Comparison of ENCODE assay signal across 9 cellular contexts in genomic region chr10:15715619-15716227, GRCh38. TPM values are rescaled to one million over a fixed set of nuclear protein-coding genes. Genes with fewer than 3 reads are reported as not detected.
DNase-seq lines count a peak whose midpoint lies in the region; ATAC-seq and TF ChIP-seq lines count a peak whose summit lies in the region.
"Had no signal": no experiment of that assay in that cellular context is flagged by ENCODE, and none has a peak within 500 bp of the region (broad histone marks: within the 10 kb centered on the region; RNA-seq: fewer than 3 reads in every experiment).

No MANE protein-coding gene starts in this region.

- H3K4me1 ChIP-seq in smooth muscle cell (ENCODE audit: low read depth) = no peaks in the 10 kb centered on the region

- no peak for ATAC-seq in HG03469 (IDR thresholded peaks at IDR 0.05; ENCODE audit: unreplicated experiment)
- no peak for ATAC-seq in GM19324 (IDR thresholded peaks at IDR 0.05; ENCODE audit: low FRiP score, unreplicated experiment)

- peaks cover 29% of the 10 kb centered on the region for H3K27me3 ChIP-seq in smooth muscle cell (ENCODE audit: low read depth)

- 53% methylated on average over 5 of the region's 5 CpGs for WGBS in smooth muscle cell (ENCODE audit: low lambda C conversion rate)

- H3F3A ChIP-seq in smooth muscle cell (ENCODE audit: low read depth) = no peaks in the 10 kb centered on the region

- H3K9me3 ChIP-seq in smooth muscle cell (replicated peaks; ENCODE audit: low read depth) = no peaks in the 10 kb centered on the region

- TF ChIP-seq CTCF in GM12874 (IDR thresholded peaks at IDR 0.05; ENCODE audit: insufficient read depth, low read depth, low read length) = 0 out of 2 replicates have a peak, but pooled peaks have one; percentile 9
- TF ChIP-seq CTCF in fibroblast of villous mesenchyme (IDR thresholded peaks at IDR 0.05; ENCODE audit: insufficient read depth, low read depth, low read length) = peak; percentile 68
- TF ChIP-seq CTCF in smooth muscle cell (IDR thresholded peaks at IDR 0.05; ENCODE audit: borderline replicate concordance, insufficient read depth, poor library complexity, severe bottlenecking) = peak; percentile 48

- H2AFZ ChIP-seq in smooth muscle cell (ENCODE audit: low read depth) = no peak overlapping the region

- no peaks in the 10 kb centered on the region for H4K20me1 ChIP-seq in smooth muscle cell (ENCODE audit: low read depth)

- H3K36me3 ChIP-seq in smooth muscle cell (ENCODE audit: low read depth) = no peaks in the 10 kb centered on the region

- H3K79me2 ChIP-seq in smooth muscle cell (ENCODE audit: low read depth) = no peaks in the 10 kb centered on the region

- H3K27ac ChIP-seq in smooth muscle cell (ENCODE audit: low read depth) = no peak overlapping the region

- DNase-seq in SK-N-DZ (ENCODE audit: low spot score) = peak; percentile 4
- DNase-seq in fibroblast of villous mesenchyme (ENCODE audit: low read depth) = peak; percentile 19
- DNase-seq in smooth muscle cell (lab: John Stamatoyannopoulos, UW; ENCODE audit: unreplicated experiment) = no peak
- no peak for DNase-seq in stimulated activated CD4-positive, alpha-beta T cell treated with anti-CD3 and anti-CD28 coated beads, Interleukin-12 subunit alpha, Interleukin-12 subunit beta, amount 100 ng/mL, for 4 hours
- DNase-seq in activated T-cell treated with anti-CD3 and anti-CD28 coated beads for 4 hours = no peak

- no peak overlapping the region for H3K4me2 ChIP-seq in smooth muscle cell

- H3K4me3 ChIP-seq in fibroblast of villous mesenchyme (ENCODE audit: low read depth, low read length) (no peak overlapping the region), smooth muscle cell (no peak overlapping the region)

- H3K9ac ChIP-seq in smooth muscle cell (ENCODE audit: low read depth) = no peak overlapping the region

RNA-seq across cellular contexts. Expression of gene ITGA8, which starts 4.0 kb away (rescaled TPM):
- polyA plus RNA-seq in SK-N-DZ (2014; cell fraction: cytosol; rRNA removed) = 0.02 and 0.12 TPM in 2 replicates
- polyA plus RNA-seq in SK-N-DZ (2014; cell fraction: nucleus; rRNA removed) = 0.10 TPM in 1 of 2 replicates, not detected in the other
- total RNA-seq in fibroblast of villous mesenchyme = 1.3 and 3.2 TPM in 2 replicates
- 0.36 and 0.45 TPM in 2 replicates for total RNA-seq in smooth muscle cell
- 0.02 and 0.14 TPM in 2 replicates for polyA plus RNA-seq in smooth muscle cell
- total RNA-seq: LHCN-M2 had no signal

Comparison
In these comparisons a context has a peak if more than half of its experiments do, and no peak if none do; other contexts are left out.
1. CTCF ChIP-seq: peak in every context shown above with its lines; median percentile 68 in fibroblast of villous mesenchyme; 48 in smooth muscle cell; 9 in GM12874.
2. DNase-seq: peak in SK-N-DZ (single experiment) and fibroblast of villous mesenchyme (single experiment); none in smooth muscle cell (single experiment), stimulated activated CD4-positive, alpha-beta T cell treated with anti-CD3 and anti-CD28 coated beads, Interleukin-12 subunit alpha, Interleukin-12 subunit beta, amount 100 ng/mL, for 4 hours (single experiment) and activated T-cell treated with anti-CD3 and anti-CD28 coated beads for 4 hours (single experiment).